10 cellular contexts compared by ENCODE assay signal in the genomic region with DNA sequence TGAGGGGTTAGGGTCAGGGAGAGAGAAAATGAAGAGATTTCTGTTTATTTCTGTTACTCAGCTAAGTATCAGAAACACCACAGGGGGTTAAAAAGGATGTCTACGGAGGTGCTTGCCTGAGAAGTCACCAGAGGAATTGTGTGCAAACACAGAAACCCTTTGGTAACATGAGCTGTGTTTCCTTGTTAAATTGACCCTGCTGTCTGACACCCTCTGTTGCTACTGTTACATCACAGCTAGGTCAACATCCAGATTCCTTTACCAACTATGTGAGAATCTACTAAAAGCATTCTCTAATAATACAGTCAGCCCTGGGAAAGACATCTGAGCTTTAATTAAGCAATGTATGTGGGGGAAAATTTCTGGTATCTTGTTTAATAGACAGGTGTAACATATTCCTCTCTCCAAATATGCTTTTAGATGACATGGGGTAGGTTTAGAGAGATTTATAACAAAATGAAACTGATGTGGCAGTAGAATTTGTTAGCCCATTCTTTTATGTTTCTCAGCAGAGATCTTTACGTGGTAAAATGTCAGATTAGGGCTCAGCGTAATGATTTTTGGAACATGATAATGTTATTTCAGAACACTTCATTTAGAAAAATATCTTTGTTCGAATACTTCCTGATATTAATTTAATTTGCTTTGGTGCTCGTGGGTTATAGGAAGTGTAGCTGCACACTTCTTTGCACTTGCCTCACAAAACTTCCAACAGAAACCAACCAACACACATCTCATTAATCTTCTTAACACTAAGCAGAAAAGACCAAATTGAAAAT.
DNase-seq lines count a peak whose midpoint lies in the region; ATAC-seq and TF ChIP-seq lines count a peak whose summit lies in the region.
"Had no signal": no experiment of that assay in that cellular context is flagged by ENCODE, and none has a peak within 500 bp of the region (broad histone marks: within the 10 kb centered on the region; RNA-seq: fewer than 3 reads in every experiment).

No MANE protein-coding gene starts in this region.

- intact Hi-C loops in activated CD4-positive, alpha-beta T cell treated with anti-CD3 and anti-CD28 coated beads, Interleukin-2, amount 10 ng/mL, durations not matched to agents 24 days and 14 days (cut with micrococcal nuclease): no loop called here

- peak overlapping the region; percentile 10 for H3K27ac Mint-ChIP-seq in activated CD4-positive, alpha-beta T cell treated with anti-CD3 and anti-CD28 coated beads, Interleukin-2, amount 10 ng/mL, durations not matched to agents 7 days and 5 days
- H3K27ac Mint-ChIP-seq in activated CD4-positive, alpha-beta T cell treated with anti-CD3 and anti-CD28 coated beads, Interleukin-2, amount 10 ng/mL, durations not matched to agents 24 days and 14 days: no peak overlapping the region
- H3K27ac Mint-ChIP-seq in WTC11 (no peak overlapping the region; the same call in 1 of the 2 replicates), immature natural killer cell (peak overlapping the region in 4 of 6 donors; percentile 17 to 70 (median 56))
- H3K27ac Mint-ChIP-seq in activated CD4-positive, alpha-beta memory T cell treated with anti-CD3 and anti-CD28 coated beads, Interleukin-2, amount 10 ng/mL, durations not matched to agents 7 days and 5 days: no peak overlapping the region
- H3K27ac Mint-ChIP-seq: activated B cell treated with CpG ODN at 0.5 μM for 24 hours had no signal

- CTCF ChIA-PET in activated CD4-positive, alpha-beta T cell treated with anti-CD3 and anti-CD28 coated beads, Interleukin-2, amount 10 ng/mL, durations not matched to agents 7 days and 5 days (lab: Charles Lee): interaction anchor here (1.2 to 1.5 kb wide), 5 partner anchors 10 to 148 kb away, joined by 3 to 4 read pairs (median 4); no protein-coding TSS in a partner anchor
- CTCF ChIA-PET in WTC11 (lab: Charles Lee): no interaction called here
- CTCF ChIA-PET in activated CD4-positive, alpha-beta memory T cell treated with anti-CD3 and anti-CD28 coated beads, Interleukin-2, amount 10 ng/mL, durations not matched to agents 7 days and 5 days (lab: Charles Lee): interaction anchor here (0.9 to 1.4 kb wide), 2 partner anchors 20 to 22 kb away, joined by 3 read pairs; no protein-coding TSS in a partner anchor

- H3K27me3 Mint-ChIP-seq in activated CD4-positive, alpha-beta T cell treated with anti-CD3 and anti-CD28 coated beads, Interleukin-2, amount 10 ng/mL, durations not matched to agents 7 days and 5 days: no peaks in the 10 kb centered on the region
- H3K27me3 Mint-ChIP-seq in activated CD4-positive, alpha-beta T cell treated with anti-CD3 and anti-CD28 coated beads, Interleukin-2, amount 10 ng/mL, durations not matched to agents 24 days and 14 days: no peaks in the 10 kb centered on the region
- H3K27me3 Mint-ChIP-seq in WTC11 (ENCODE audit: low read depth) (no peaks in the 10 kb centered on the region), immature natural killer cell (ENCODE audit: low read depth in 3 of 3) (peaks cover 0 to 5% (median 4%) of the 10 kb centered on the region in 3 donors)
- H3K27me3 Mint-ChIP-seq in activated CD4-positive, alpha-beta memory T cell treated with anti-CD3 and anti-CD28 coated beads, Interleukin-2, amount 10 ng/mL, durations not matched to agents 7 days and 5 days: no peaks in the 10 kb centered on the region
- H3K27me3 Mint-ChIP-seq: activated B cell treated with CpG ODN at 0.5 μM for 24 hours, naive B cell had no signal

- TF ChIP-seq CTCF in WTC11 (IDR thresholded peaks at IDR 0.05): no peak

- POLR2A ChIA-PET in activated CD4-positive, alpha-beta T cell treated with anti-CD3 and anti-CD28 coated beads, Interleukin-2, amount 10 ng/mL, durations not matched to agents 7 days and 5 days (lab: Charles Lee): no interaction called here
- POLR2A ChIA-PET in WTC11 (lab: Charles Lee): no interaction called here
- POLR2A ChIA-PET in activated CD4-positive, alpha-beta memory T cell treated with anti-CD3 and anti-CD28 coated beads, Interleukin-2, amount 10 ng/mL, durations not matched to agents 7 days and 5 days (lab: Charles Lee): no interaction called here

- DNase-seq in activated CD4-positive, alpha-beta T cell treated with anti-CD3 and anti-CD28 coated beads, Interleukin-2, amount 10 ng/mL, durations not matched to agents 7 days and 5 days: no peak
- DNase-seq in activated CD4-positive, alpha-beta T cell treated with anti-CD3 and anti-CD28 coated beads, Interleukin-2, amount 10 ng/mL, durations not matched to agents 24 days and 14 days: no peak
- DNase-seq in WTC11 (ENCODE audit: low spot score) (no peak), immature natural killer cell (peak in 1 of 3 donors; percentile 10), stromal cell of bone marrow (ENCODE audit: low read depth) (peak; percentile 44)
- no peak for DNase-seq in activated CD4-positive, alpha-beta memory T cell treated with anti-CD3 and anti-CD28 coated beads, Interleukin-2, amount 10 ng/mL, durations not matched to agents 7 days and 5 days
- DNase-seq: activated B cell treated with CpG ODN at 0.5 μM for 24 hours, naive B cell had no signal

- H3K36me3 Mint-ChIP-seq in activated CD4-positive, alpha-beta T cell treated with anti-CD3 and anti-CD28 coated beads, Interleukin-2, amount 10 ng/mL, durations not matched to agents 7 days and 5 days (ENCODE audit: low read depth): peaks cover 15% of the 10 kb centered on the region
- peaks cover 2% of the 10 kb centered on the region for H3K36me3 Mint-ChIP-seq in activated CD4-positive, alpha-beta T cell treated with anti-CD3 and anti-CD28 coated beads, Interleukin-2, amount 10 ng/mL, durations not matched to agents 24 days and 14 days (ENCODE audit: low read depth)
- H3K36me3 Mint-ChIP-seq in WTC11: no peaks in the 10 kb centered on the region
- H3K36me3 Mint-ChIP-seq in immature natural killer cell: no peaks in the 10 kb centered on the region
- peaks cover 12% of the 10 kb centered on the region for H3K36me3 Mint-ChIP-seq in activated CD4-positive, alpha-beta memory T cell treated with anti-CD3 and anti-CD28 coated beads, Interleukin-2, amount 10 ng/mL, durations not matched to agents 7 days and 5 days (ENCODE audit: low read depth)
- H3K36me3 Mint-ChIP-seq: naive B cell had no signal

- H3K4me1 Mint-ChIP-seq in activated CD4-positive, alpha-beta T cell treated with anti-CD3 and anti-CD28 coated beads, Interleukin-2, amount 10 ng/mL, durations not matched to agents 7 days and 5 days: peaks cover 45% of the 10 kb centered on the region
- peaks cover 33% of the 10 kb centered on the region for H3K4me1 Mint-ChIP-seq in activated CD4-positive, alpha-beta T cell treated with anti-CD3 and anti-CD28 coated beads, Interleukin-2, amount 10 ng/mL, durations not matched to agents 24 days and 14 days
- H3K4me1 Mint-ChIP-seq in WTC11: peaks cover 6% of the 10 kb centered on the region; the same call in 1 of the 2 replicates
- H3K4me1 Mint-ChIP-seq in immature natural killer cell: peaks cover 7 to 13% of the 10 kb centered on the region in 2 donors
- peaks cover 34% of the 10 kb centered on the region for H3K4me1 Mint-ChIP-seq in activated CD4-positive, alpha-beta memory T cell treated with anti-CD3 and anti-CD28 coated beads, Interleukin-2, amount 10 ng/mL, durations not matched to agents 7 days and 5 days

- ATAC-seq in WTC11 (peak; percentile 47; the same call in 1 of the 2 replicates), SK-N-SH treated with all-trans-retinoic acid at 6 μM for 48 hours (no peak), HG03354 (IDR thresholded peaks at IDR 0.05; ENCODE audit: poor library complexity, severe bottlenecking, unreplicated experiment) (no peak)

- H3K9me3 Mint-ChIP-seq in activated CD4-positive, alpha-beta T cell treated with anti-CD3 and anti-CD28 coated beads, Interleukin-2, amount 10 ng/mL, durations not matched to agents 7 days and 5 days: peaks cover 12% of the 10 kb centered on the region
- peaks cover 10% of the 10 kb centered on the region for H3K9me3 Mint-ChIP-seq in activated CD4-positive, alpha-beta T cell treated with anti-CD3 and anti-CD28 coated beads, Interleukin-2, amount 10 ng/mL, durations not matched to agents 24 days and 14 days
- H3K9me3 Mint-ChIP-seq in WTC11: no peaks in the 10 kb centered on the region
- no peaks in the 10 kb centered on the region for H3K9me3 Mint-ChIP-seq in immature natural killer cell
- peaks cover 5% of the 10 kb centered on the region for H3K9me3 Mint-ChIP-seq in activated CD4-positive, alpha-beta memory T cell treated with anti-CD3 and anti-CD28 coated beads, Interleukin-2, amount 10 ng/mL, durations not matched to agents 7 days and 5 days
- H3K9me3 Mint-ChIP-seq: activated B cell treated with CpG ODN at 0.5 μM for 24 hours, naive B cell had no signal

- no peak overlapping the region for H3K4me3 Mint-ChIP-seq in activated CD4-positive, alpha-beta T cell treated with anti-CD3 and anti-CD28 coated beads, Interleukin-2, amount 10 ng/mL, durations not matched to agents 7 days and 5 days
- H3K4me3 Mint-ChIP-seq in activated CD4-positive, alpha-beta T cell treated with anti-CD3 and anti-CD28 coated beads, Interleukin-2, amount 10 ng/mL, durations not matched to agents 24 days and 14 days: no peak overlapping the region
- H3K4me3 Mint-ChIP-seq in WTC11 (no peak overlapping the region), immature natural killer cell (peak overlapping the region; percentile 23 to 41 (median 25))
- H3K4me3 Mint-ChIP-seq in activated CD4-positive, alpha-beta memory T cell treated with anti-CD3 and anti-CD28 coated beads, Interleukin-2, amount 10 ng/mL, durations not matched to agents 7 days and 5 days: no peak overlapping the region
- H3K4me3 Mint-ChIP-seq: activated B cell treated with CpG ODN at 0.5 μM for 24 hours, naive B cell had no signal

TF ChIP-seq in WTC11, 78 proteins besides CTCF, POLR2A, EP300 and RAD21 (continues in another document):
- peak; percentile 94 for TF ChIP-seq GABPB1 (CRISPR knock-in tag; IDR thresholded peaks at IDR 0.05)
- no peak for TF ChIP-seq MAX (CRISPR knock-in tag; IDR thresholded peaks at IDR 0.05)

TF ChIP-seq in SK-N-SH treated with all-trans-retinoic acid at 6 μM for 48 hours, 23 proteins besides CTCF, POLR2A, EP300 and RAD21 (continues in another document):
- TF ChIP-seq OSR1 (CRISPR knock-in tag; IDR thresholded peaks at IDR 0.05): no peak
- TF ChIP-seq ESRRG (CRISPR knock-in tag; IDR thresholded peaks at IDR 0.05): no peak
- TF ChIP-seq SNAI2 (CRISPR knock-in tag; IDR thresholded peaks at IDR 0.05): no peak
- TF ChIP-seq CSDC2 (CRISPR knock-in tag; IDR thresholded peaks at IDR 0.05): no peak
- TF ChIP-seq ZNF8 (CRISPR knock-in tag; IDR thresholded peaks at IDR 0.05): no peak
- TF ChIP-seq BACH2 (CRISPR knock-in tag; IDR thresholded peaks at IDR 0.05; ENCODE audit: borderline replicate concordance): no peak
- no peak for TF ChIP-seq PPARA (CRISPR knock-in tag; IDR thresholded peaks at IDR 0.05; ENCODE audit: borderline replicate concordance)
- no peak for TF ChIP-seq ZNF565 (CRISPR knock-in tag; conservative IDR thresholded peaks at IDR 0.05; ENCODE audit: low read depth)

Comparison
In these comparisons a context has a peak if more than half of its experiments do, and no peak if none do; other contexts are left out.
1. H3K27ac Mint-ChIP-seq: peak in activated CD4-positive, alpha-beta T cell treated with anti-CD3 and anti-CD28 coated beads, Interleukin-2, amount 10 ng/mL, durations not matched to agents 7 days and 5 days (single experiment) and immature natural killer cell (4 of 6); none in activated CD4-positive, alpha-beta T cell treated with anti-CD3 and anti-CD28 coated beads, Interleukin-2, amount 10 ng/mL, durations not matched to agents 24 days and 14 days (single experiment), WTC11 (single experiment) and activated CD4-positive, alpha-beta memory T cell treated with anti-CD3 and anti-CD28 coated beads, Interleukin-2, amount 10 ng/mL, durations not matched to agents 7 days and 5 days (single experiment).
2. H3K4me3 Mint-ChIP-seq: peak in immature natural killer cell (5 of 5); none in activated CD4-positive, alpha-beta T cell treated with anti-CD3 and anti-CD28 coated beads, Interleukin-2, amount 10 ng/mL, durations not matched to agents 7 days and 5 days (single experiment), activated CD4-positive, alpha-beta T cell treated with anti-CD3 and anti-CD28 coated beads, Interleukin-2, amount 10 ng/mL, durations not matched to agents 24 days and 14 days (single experiment), WTC11 (single experiment) and activated CD4-positive, alpha-beta memory T cell treated with anti-CD3 and anti-CD28 coated beads, Interleukin-2, amount 10 ng/mL, durations not matched to agents 7 days and 5 days (single experiment).